ENCODE assay signal across 9 cellular contexts in the genomic region with DNA sequence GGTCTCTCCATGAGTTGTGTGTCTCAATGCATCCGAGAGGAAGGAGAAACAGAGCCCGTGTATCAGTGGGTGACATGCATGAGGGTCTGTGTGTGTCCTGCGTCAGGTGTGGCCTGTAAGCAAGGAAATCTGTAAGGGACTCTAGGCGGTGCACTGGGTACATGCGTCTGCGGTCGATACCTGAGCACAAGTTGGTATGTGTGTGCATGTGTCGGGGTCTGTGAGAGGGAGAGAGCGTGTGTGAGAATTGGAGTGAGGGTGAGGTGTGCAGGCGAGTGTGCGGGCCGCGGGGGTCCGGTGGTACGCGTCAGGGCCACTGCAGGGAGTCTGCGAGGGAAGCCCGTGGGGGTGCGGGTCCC. TPM values are rescaled to one million over a fixed set of nuclear protein-coding genes. Genes with fewer than 3 reads are reported as not detected.
DNase-seq lines count a peak whose midpoint lies in the region; ATAC-seq lines count a peak whose summit lies in the region.
"Had no signal": no experiment of that assay in that cellular context is flagged by ENCODE, and none has a peak within 500 bp of the region (broad histone marks: within the 10 kb centered on the region; RNA-seq: fewer than 3 reads in every experiment).

No MANE protein-coding gene starts in this region.

- peaks cover 4% of the 10 kb centered on the region for H3K36me3 Mint-ChIP-seq in CD4-positive, CD25-positive, alpha-beta regulatory T cell
- peaks cover 6% of the 10 kb centered on the region for H3K36me3 Mint-ChIP-seq in central memory CD8-positive, alpha-beta T cell (ENCODE audit: insufficient read depth)

- no peaks in the 10 kb centered on the region for H3K9me3 Mint-ChIP-seq in CD4-positive, CD25-positive, alpha-beta regulatory T cell
- H3K9me3 Mint-ChIP-seq in central memory CD8-positive, alpha-beta T cell = no peaks in the 10 kb centered on the region

- peak overlapping the region; percentile 80 to 93 (median 86) for H3K4me3 Mint-ChIP-seq in CD4-positive, CD25-positive, alpha-beta regulatory T cell
- peak overlapping the region; percentile 80 for H3K4me3 Mint-ChIP-seq in central memory CD8-positive, alpha-beta T cell

- H3K9me3 ChIP-seq in CD4-positive, CD25-positive, alpha-beta regulatory T cell (ENCODE audit: control insufficient read depth in 2 of 2, low read length in 2 of 2) = no peaks in the 10 kb centered on the region
- H3K9me3 ChIP-seq in mucosa of stomach (ENCODE audit: control insufficient read depth, low read length) = no peaks in the 10 kb centered on the region
- H3K9me3 ChIP-seq: tibial artery had no signal

- no peak for ATAC-seq in CD4-positive, CD25-positive, alpha-beta regulatory T cell (ENCODE audit: low read depth in 2 of 2)
- ATAC-seq in central memory CD8-positive, alpha-beta T cell (replicated peaks; ENCODE audit: extremely low read depth, poor library complexity, severe bottlenecking) = no peak
- ATAC-seq in GM21381 (IDR thresholded peaks at IDR 0.05; ENCODE audit: unreplicated experiment) (no peak), HG02678 (IDR thresholded peaks at IDR 0.05; ENCODE audit: unreplicated experiment) (no peak)

- no peak overlapping the region for H3K27ac ChIP-seq in CD4-positive, CD25-positive, alpha-beta regulatory T cell (ENCODE audit: insufficient read depth, low read length, poor library complexity, severe bottlenecking)
- H3K27ac ChIP-seq: tibial artery had no signal

- no peak for DNase-seq in CD4-positive, CD25-positive, alpha-beta regulatory T cell
- DNase-seq in LoVo (ENCODE audit: low spot score) (peak; percentile 5), DMS153 (lab: John Stamatoyannopoulos, UW) (no peak), RPMI8226 (no peak)
- DNase-seq in central memory CD8-positive, alpha-beta T cell (ENCODE audit: low spot score in 2 of 2) = no peak

- H3K27me3 ChIP-seq in CD4-positive, CD25-positive, alpha-beta regulatory T cell (ENCODE audit: control insufficient read depth, insufficient read depth, low read length) = no peaks in the 10 kb centered on the region
- no peaks in the 10 kb centered on the region for H3K27me3 ChIP-seq in mucosa of stomach (ENCODE audit: control insufficient read depth, insufficient read depth, low read length)

- peak overlapping the region; percentile 71 for H3K9ac ChIP-seq in mucosa of stomach (ENCODE audit: low read length)

- H3K27ac Mint-ChIP-seq in CD4-positive, CD25-positive, alpha-beta regulatory T cell = peak overlapping the region in 2 of 3 donors; percentile 32 to 94
- H3K27ac Mint-ChIP-seq in central memory CD8-positive, alpha-beta T cell (ENCODE audit: low read depth) = peak overlapping the region; percentile 90

- H3K27me3 Mint-ChIP-seq in CD4-positive, CD25-positive, alpha-beta regulatory T cell = peaks cover 8% of the 10 kb centered on the region
- H3K27me3 Mint-ChIP-seq in central memory CD8-positive, alpha-beta T cell = no peaks in the 10 kb centered on the region

- no peak overlapping the region for H3K4me3 ChIP-seq in CD4-positive, CD25-positive, alpha-beta regulatory T cell (ENCODE audit: low read depth, low read length)
- H3K4me3 ChIP-seq in mucosa of stomach (ENCODE audit: low read length) = peak overlapping the region; percentile 75

- no peaks in the 10 kb centered on the region for H3K36me3 ChIP-seq in CD4-positive, CD25-positive, alpha-beta regulatory T cell (ENCODE audit: control insufficient read depth, insufficient read depth, low read length)
- no peaks in the 10 kb centered on the region for H3K36me3 ChIP-seq in mucosa of stomach (ENCODE audit: control insufficient read depth, insufficient read depth, low read length)

- peaks cover 0 to 36% (median 20%) of the 10 kb centered on the region in 4 donors for H3K4me1 Mint-ChIP-seq in CD4-positive, CD25-positive, alpha-beta regulatory T cell
- peaks cover 38% of the 10 kb centered on the region for H3K4me1 Mint-ChIP-seq in central memory CD8-positive, alpha-beta T cell

- H3K4me1 ChIP-seq in CD4-positive, CD25-positive, alpha-beta regulatory T cell (ENCODE audit: control insufficient read depth, insufficient read depth, low read length, poor library complexity, severe bottlenecking) = peaks cover 35% of the 10 kb centered on the region
- H3K4me1 ChIP-seq in mucosa of stomach (ENCODE audit: control insufficient read depth, insufficient read depth, low read length) = peaks cover 49% of the 10 kb centered on the region

RNA-seq across cellular contexts. Expression of a gene that starts 0.5 kb away (rescaled TPM):
- total RNA-seq in CD4-positive, CD25-positive, alpha-beta regulatory T cell = 11.6 TPM
- under 1 TPM in 2 of 4 donors, not detected in 2; 0.11 to 0.13 TPM for polyA plus RNA-seq in CD4-positive, CD25-positive, alpha-beta regulatory T cell

RNA-seq across cellular contexts. Expression of a gene that starts 33.6 kb away (rescaled TPM):
- total RNA-seq in CD4-positive, CD25-positive, alpha-beta regulatory T cell = 31.3 TPM
- polyA plus RNA-seq in CD4-positive, CD25-positive, alpha-beta regulatory T cell = 10 to 100 TPM; 20.9 to 26.1 (median 24.5) TPM

RNA-seq across cellular contexts. Expression of a gene that starts 34.5 kb away (rescaled TPM):
- 201 TPM for total RNA-seq in CD4-positive, CD25-positive, alpha-beta regulatory T cell
- 100 to 1,000 TPM; 180 to 223 (median 183) TPM for polyA plus RNA-seq in CD4-positive, CD25-positive, alpha-beta regulatory T cell

RNA-seq across cellular contexts. Expression of a gene that starts 40.9 kb away (rescaled TPM):
- total RNA-seq in CD4-positive, CD25-positive, alpha-beta regulatory T cell = 85.0 TPM
- polyA plus RNA-seq in CD4-positive, CD25-positive, alpha-beta regulatory T cell = 10 to 100 TPM; 31.5 to 39.5 (median 34.8) TPM
